24 cellular contexts compared by ENCODE assay signal in genomic region chr12:93054021-93054420, GRCh38.
"Had no signal": no experiment of that assay in that cellular context is flagged by ENCODE, and none has a peak within 500 bp of the region (broad histone marks: within the 10 kb centered on the region; RNA-seq: fewer than 3 reads in every experiment).

No MANE protein-coding gene starts in this region.

- H3K4me1 ChIP-seq: colonic mucosa, esophagus squamous epithelium, left lung, lower lobe of right lung had no signal

- H3K27ac ChIP-seq: colonic mucosa, dorsolateral prefrontal cortex, epithelial cell of prostate, esophagus squamous epithelium, gastrocnemius medialis, heart right ventricle, left lung, lower lobe of right lung had no signal

- H3K36me3 ChIP-seq: colonic mucosa, esophagus squamous epithelium, gastrocnemius medialis, heart right ventricle, left lung, lower lobe of right lung had no signal

- H3K27me3 ChIP-seq: colonic mucosa, esophagus squamous epithelium, gastrocnemius medialis, heart right ventricle, left lung had no signal

- DNase-seq: colonic mucosa; cortex of kidney; dorsolateral prefrontal cortex; effector CD4-positive, alpha-beta T cell; effector memory CD4-positive, alpha-beta T cell; erythroblast; esophagus squamous epithelium; foreskin fibroblast; foreskin melanocyte; gastrocnemius medialis; glutamatergic neuron; head of caudate nucleus; heart right ventricle; hippocampal formation; left cardiac atrium; left lung; left ventricle myocardium superior; lower lobe of right lung; mesendoderm; midbrain; naive thymus-derived CD4-positive, alpha-beta T cell had no signal

- H3K4me3 ChIP-seq: colonic mucosa, dorsolateral prefrontal cortex, esophagus squamous epithelium, gastrocnemius medialis, heart right ventricle, left lung, lower lobe of right lung had no signal

- FAIRE-seq: islet of Langerhans, keratinocyte had no signal

- H3K9me3 ChIP-seq: colonic mucosa, esophagus squamous epithelium, gastrocnemius medialis, heart right ventricle, left lung, lower lobe of right lung had no signal
